In the genomic region with DNA sequence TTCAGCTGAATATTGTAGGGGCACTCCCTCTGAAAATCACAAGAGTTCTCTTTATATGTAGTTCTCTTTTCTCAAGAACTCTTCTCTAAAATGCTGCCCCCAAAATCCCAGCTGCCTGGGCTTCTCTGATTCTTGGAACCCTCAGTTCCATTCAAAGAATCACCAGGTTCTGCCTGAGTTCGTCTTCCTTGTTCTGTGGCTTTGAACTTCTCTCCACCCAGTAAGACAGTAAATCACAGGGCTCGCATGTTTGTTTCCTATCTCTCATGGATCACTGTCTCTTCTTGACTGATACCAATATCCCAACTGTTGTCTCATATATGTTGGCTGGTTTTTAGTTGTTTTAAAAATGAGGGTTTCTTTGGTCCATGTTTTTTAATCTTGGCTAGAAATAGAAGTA, we compare ENCODE assay signal across 17 cellular contexts.
DNase-seq lines count a peak whose midpoint lies in the region; ATAC-seq, FAIRE-seq and TF ChIP-seq lines count a peak whose summit lies in the region.
"Had no signal": no experiment of that assay in that cellular context is flagged by ENCODE, and none has a peak within 500 bp of the region (broad histone marks: within the 10 kb centered on the region; RNA-seq: fewer than 3 reads in every experiment).

No MANE protein-coding gene starts in this region.

- H3K4me2 ChIP-seq in DND-41 (ENCODE audit: insufficient read depth, low read length), result peak overlapping the region; percentile 26; the same call in 1 of the 2 replicates

- POLR2A ChIA-PET in activated CD8-positive, alpha-beta T cell treated with anti-CD3 and anti-CD28 coated beads for 36 hours (lab: Charles Lee), result no interaction called here
- POLR2A ChIA-PET in naive thymus-derived CD4-positive, alpha-beta T cell (lab: Charles Lee), result no interaction called here

- H3K36me3 ChIP-seq in DND-41 (ENCODE audit: insufficient read depth, low read length), result no peaks in the 10 kb centered on the region
- no peaks in the 10 kb centered on the region for H3K36me3 ChIP-seq in naive thymus-derived CD4-positive, alpha-beta T cell (ENCODE audit: control insufficient read depth in 2 of 3, insufficient read depth in 3 of 3, low read length in 3 of 3)
- H3K36me3 ChIP-seq: esophagus squamous epithelium, gastroesophageal sphincter, thoracic aorta had no signal

- no peaks in the 10 kb centered on the region for H3K27me3 Mint-ChIP-seq in activated CD8-positive, alpha-beta T cell treated with anti-CD3 and anti-CD28 coated beads for 36 hours
- no peaks in the 10 kb centered on the region for H3K27me3 Mint-ChIP-seq in naive thymus-derived CD4-positive, alpha-beta T cell
- no peaks in the 10 kb centered on the region for H3K27me3 Mint-ChIP-seq in glutamatergic neuron (ENCODE audit: unreplicated experiment)
- H3K27me3 Mint-ChIP-seq: CD4-positive, alpha-beta T cell had no signal

- peak overlapping the region; percentile 48; the same call in 1 of the 2 replicates for H2AFZ ChIP-seq in DND-41 (ENCODE audit: low read depth, low read length)

- H3K4me3 Mint-ChIP-seq in activated CD8-positive, alpha-beta T cell treated with anti-CD3 and anti-CD28 coated beads for 36 hours, result no peak overlapping the region
- H3K4me3 Mint-ChIP-seq in naive thymus-derived CD4-positive, alpha-beta T cell, result no peak overlapping the region
- H3K4me3 Mint-ChIP-seq in glutamatergic neuron (ENCODE audit: unreplicated experiment), result no peak overlapping the region
- H3K4me3 Mint-ChIP-seq: CD4-positive, alpha-beta T cell; endodermal cell had no signal

- H3K36me3 Mint-ChIP-seq in activated CD8-positive, alpha-beta T cell treated with anti-CD3 and anti-CD28 coated beads for 36 hours (ENCODE audit: low read depth), result peaks cover 57% of the 10 kb centered on the region
- peaks cover 0 to 60% (median 0%) of the 10 kb centered on the region in 5 donors for H3K36me3 Mint-ChIP-seq in naive thymus-derived CD4-positive, alpha-beta T cell
- peaks cover 10% of the 10 kb centered on the region for H3K36me3 Mint-ChIP-seq in glutamatergic neuron (ENCODE audit: unreplicated experiment)

- CTCF ChIA-PET in activated CD8-positive, alpha-beta T cell treated with anti-CD3 and anti-CD28 coated beads for 36 hours (lab: Charles Lee), result no interaction called here
- CTCF ChIA-PET in naive thymus-derived CD4-positive, alpha-beta T cell (lab: Charles Lee), result no interaction called here

- peaks cover 16% of the 10 kb centered on the region for H3K9me3 Mint-ChIP-seq in activated CD8-positive, alpha-beta T cell treated with anti-CD3 and anti-CD28 coated beads for 36 hours
- peaks cover 0 to 39% (median 2%) of the 10 kb centered on the region in 11 donors for H3K9me3 Mint-ChIP-seq in naive thymus-derived CD4-positive, alpha-beta T cell
- peaks cover 1% of the 10 kb centered on the region for H3K9me3 Mint-ChIP-seq in glutamatergic neuron (ENCODE audit: unreplicated experiment)

- H3K9ac ChIP-seq in DND-41 (ENCODE audit: low read depth, low read length), result no peak overlapping the region

- peak; percentile 31 for FAIRE-seq in GM19239 (lab: Jason Lieb, UNC)

- peak overlapping the region; percentile 5; the same call in 1 of the 2 replicates for H3K27ac ChIP-seq in DND-41 (ENCODE audit: low read length)
- H3K27ac ChIP-seq in naive thymus-derived CD4-positive, alpha-beta T cell (ENCODE audit: low read depth, low read length), result no peak overlapping the region
- H3K27ac ChIP-seq: esophagus squamous epithelium, gastroesophageal sphincter, thoracic aorta had no signal

- TF ChIP-seq CTCF in DND-41 (IDR thresholded peaks at IDR 0.05; ENCODE audit: borderline replicate concordance, extremely low read depth, low read length, poor library complexity, severe bottlenecking) (no peak), glutamatergic neuron (IDR thresholded peaks at IDR 0.05; ENCODE audit: partially characterized antibody, unreplicated experiment) (no peak)
- TF ChIP-seq CTCF in activated CD8-positive, alpha-beta T cell treated with anti-CD3 and anti-CD28 coated beads for 36 hours (IDR thresholded peaks at IDR 0.05), result no peak

- H3K27ac Mint-ChIP-seq in activated CD8-positive, alpha-beta T cell treated with anti-CD3 and anti-CD28 coated beads for 36 hours, result peak overlapping the region; percentile 77
- peak overlapping the region in 6 of 9 donors; percentile 7 to 65 (median 42) for H3K27ac Mint-ChIP-seq in naive thymus-derived CD4-positive, alpha-beta T cell
- no peak overlapping the region for H3K27ac Mint-ChIP-seq in glutamatergic neuron (ENCODE audit: unreplicated experiment)
- H3K27ac Mint-ChIP-seq: CD4-positive, alpha-beta T cell; endodermal cell had no signal

- H3K4me3 ChIP-seq in DND-41 (ENCODE audit: low read depth in 1 of 2, low read length in 2 of 2), result no peak overlapping the region
- no peak overlapping the region for H3K4me3 ChIP-seq in naive thymus-derived CD4-positive, alpha-beta T cell (ENCODE audit: low read length)
- H3K4me3 ChIP-seq: esophagus squamous epithelium, gastroesophageal sphincter, thoracic aorta had no signal

- ATAC-seq in DND-41 (ENCODE audit: insufficient read depth, low read depth) (peak; percentile 92), GM21737 (IDR thresholded peaks at IDR 0.05; ENCODE audit: unreplicated experiment) (no peak), GM18498 (IDR thresholded peaks at IDR 0.05; ENCODE audit: unreplicated experiment) (no peak)
- peak; percentile 55 for ATAC-seq in activated CD8-positive, alpha-beta T cell treated with anti-CD3 and anti-CD28 coated beads for 36 hours
- no peak for ATAC-seq in naive thymus-derived CD4-positive, alpha-beta T cell
- ATAC-seq: gastroesophageal sphincter had no signal

- no peaks in the 10 kb centered on the region for H3K27me3 ChIP-seq in DND-41 (ENCODE audit: insufficient read depth, low read length, poor library complexity)
- no peaks in the 10 kb centered on the region for H3K27me3 ChIP-seq in naive thymus-derived CD4-positive, alpha-beta T cell (ENCODE audit: control insufficient read depth in 2 of 2, insufficient read depth in 2 of 2, low read length in 2 of 2)
- H3K27me3 ChIP-seq: esophagus squamous epithelium, gastroesophageal sphincter had no signal

- intact Hi-C loops in activated CD8-positive, alpha-beta T cell treated with anti-CD3 and anti-CD28 coated beads for 36 hours (cut with micrococcal nuclease), result no loop called here
- intact Hi-C loops in naive thymus-derived CD4-positive, alpha-beta T cell (cut with micrococcal nuclease), result no loop called here

- H4K20me1 ChIP-seq in DND-41 (ENCODE audit: insufficient read depth, low read length), result no peaks in the 10 kb centered on the region

- peaks cover 42% of the 10 kb centered on the region for H3K4me1 ChIP-seq in DND-41 (ENCODE audit: insufficient read depth, low read length)
- H3K4me1 ChIP-seq in naive thymus-derived CD4-positive, alpha-beta T cell (ENCODE audit: control insufficient read depth in 2 of 2, insufficient read depth in 2 of 2, low read length in 2 of 2), result peaks cover 4 to 8% of the 10 kb centered on the region in 2 donors
- H3K4me1 ChIP-seq: esophagus squamous epithelium, gastroesophageal sphincter had no signal

- H3K79me2 ChIP-seq in DND-41 (ENCODE audit: insufficient read depth, low read length), result no peaks in the 10 kb centered on the region

- peak; percentile 76 for DNase-seq in DND-41
- no peak for DNase-seq in GM19239 (ENCODE audit: insufficient read length, low spot score)
- DNase-seq in activated CD8-positive, alpha-beta T cell treated with anti-CD3 and anti-CD28 coated beads for 36 hours, result peak; percentile 49
- no peak for DNase-seq in naive thymus-derived CD4-positive, alpha-beta T cell
- no peak for DNase-seq in glutamatergic neuron
- DNase-seq: CD4-positive, alpha-beta T cell; DMS153; endodermal cell; esophagus squamous epithelium; islet precursor cell; NCI-H187 treated with DMSO at 0.1 percent for 48 hours; NCI-H2227 treated with DMSO at 0.1 percent for 48 hours; posterior cingulate gyrus had no signal

- peaks cover 54% of the 10 kb centered on the region for H3K4me1 Mint-ChIP-seq in activated CD8-positive, alpha-beta T cell treated with anti-CD3 and anti-CD28 coated beads for 36 hours (ENCODE audit: low read depth)
- H3K4me1 Mint-ChIP-seq in naive thymus-derived CD4-positive, alpha-beta T cell, result peaks cover 10 to 46% (median 37%) of the 10 kb centered on the region in 7 donors
- H3K4me1 Mint-ChIP-seq in glutamatergic neuron (ENCODE audit: low read depth, unreplicated experiment), result no peaks in the 10 kb centered on the region
- H3K4me1 Mint-ChIP-seq: endodermal cell had no signal

- H3K9me3 ChIP-seq in DND-41 (ENCODE audit: insufficient read depth, low read length, severe bottlenecking), result no peaks in the 10 kb centered on the region
- H3K9me3 ChIP-seq in naive thymus-derived CD4-positive, alpha-beta T cell (ENCODE audit: control insufficient read depth in 2 of 3, low read length in 3 of 3), result no peaks in the 10 kb centered on the region
- H3K9me3 ChIP-seq: esophagus squamous epithelium, gastroesophageal sphincter, thoracic aorta had no signal

Comparison
In these comparisons a context has a peak if more than half of its experiments do, and no peak if none do; other contexts are left out.
1. ATAC-seq: peak in DND-41 (single experiment) and activated CD8-positive, alpha-beta T cell treated with anti-CD3 and anti-CD28 coated beads for 36 hours (single experiment); none in naive thymus-derived CD4-positive, alpha-beta T cell (single experiment), GM21737 (single experiment) and GM18498 (single experiment).
2. DNase-seq: peak in DND-41 (single experiment) and activated CD8-positive, alpha-beta T cell treated with anti-CD3 and anti-CD28 coated beads for 36 hours (single experiment); none in GM19239 (single experiment), naive thymus-derived CD4-positive, alpha-beta T cell (0 of 9) and glutamatergic neuron (single experiment).